ENCODE assay signal across 8 cellular contexts in genomic region chr11:62842171-62842717, GRCh38. TPM values are rescaled to one million over a fixed set of nuclear protein-coding genes. Genes with fewer than 3 reads are reported as not detected.
DNase-seq lines count a peak whose midpoint lies in the region; ATAC-seq lines count a peak whose summit lies in the region.

No MANE protein-coding gene starts in this region.

- DNase-seq in MG63 (no peak), Ammon's horn (ENCODE audit: low spot score) (no peak), AG08395 (ENCODE audit: low spot score) (no peak)
- DNase-seq in activated naive CD8-positive, alpha-beta T cell treated with anti-CD3 and anti-CD28 coated beads, Interleukin-2, amount 10 ng/mL, durations not matched to agents 7 days and 5 days: peak; percentile 58
- peak; percentile 18 for DNase-seq in stimulated activated CD4-positive, alpha-beta T cell treated with anti-CD3 and anti-CD28 coated beads, Interleukin-2, amount 100 ng/mL, for 4 hours (ENCODE audit: low read depth)

- POLR2A ChIA-PET in activated naive CD8-positive, alpha-beta T cell treated with anti-CD3 and anti-CD28 coated beads, Interleukin-2, amount 10 ng/mL, durations not matched to agents 7 days and 5 days (lab: Charles Lee): interaction anchor here (0.6 to 4.2 kb wide), 40 partner anchors 10 to 298 kb away, joined by 3 to 429 read pairs (median 12); partner anchors contain the start of genes B3GAT3, BSCL2, C11orf98 and CSKMT

- peaks cover 0 to 8% (median 0%) of the 10 kb centered on the region in 11 experiments; a peak in 6 of 22 replicates for H4K20me1 ChIP-seq in BLaER1 treated with 17β-estradiol and CSF1 and Interleukin-3, amounts not matched to agents 10 nM and 100 nM

- H3K4me3 Mint-ChIP-seq in activated naive CD8-positive, alpha-beta T cell treated with anti-CD3 and anti-CD28 coated beads, Interleukin-2, amount 10 ng/mL, durations not matched to agents 7 days and 5 days: no peak overlapping the region

- peak overlapping the region; percentile 94 to 100 (median 98) for H3K27ac ChIP-seq in BLaER1 treated with 17β-estradiol and CSF1 and Interleukin-3, amounts not matched to agents 10 nM and 100 nM
- H3K27ac ChIP-seq in iPS-20b (ENCODE audit: low read length): peak overlapping the region; percentile 87

- H3K4me1 Mint-ChIP-seq in activated naive CD8-positive, alpha-beta T cell treated with anti-CD3 and anti-CD28 coated beads, Interleukin-2, amount 10 ng/mL, durations not matched to agents 7 days and 5 days: peaks cover 18% of the 10 kb centered on the region

- H3K9me3 Mint-ChIP-seq in activated naive CD8-positive, alpha-beta T cell treated with anti-CD3 and anti-CD28 coated beads, Interleukin-2, amount 10 ng/mL, durations not matched to agents 7 days and 5 days: no peaks in the 10 kb centered on the region

- H3K36me3 Mint-ChIP-seq in activated naive CD8-positive, alpha-beta T cell treated with anti-CD3 and anti-CD28 coated beads, Interleukin-2, amount 10 ng/mL, durations not matched to agents 7 days and 5 days: peaks cover 4% of the 10 kb centered on the region

- H3K9ac ChIP-seq in BLaER1 treated with 17β-estradiol and CSF1 and Interleukin-3, amounts not matched to agents 10 nM and 100 nM: peak overlapping the region; percentile 92 to 99 (median 96)
- peak overlapping the region; percentile 88 for H3K9ac ChIP-seq in iPS-20b (ENCODE audit: low read depth, low read length)

- H3K4me2 ChIP-seq in BLaER1 treated with 17β-estradiol and CSF1 and Interleukin-3, amounts not matched to agents 10 nM and 100 nM: peak overlapping the region; percentile 74 to 98 (median 90)

- peaks cover 33 to 42% (median 35%) of the 10 kb centered on the region in 10 experiments for H3K4me1 ChIP-seq in BLaER1 treated with 17β-estradiol and CSF1 and Interleukin-3, amounts not matched to agents 10 nM and 100 nM
- H3K4me1 ChIP-seq in iPS-20b (ENCODE audit: insufficient read depth, low read length): no peaks in the 10 kb centered on the region

- no peak for ATAC-seq in activated naive CD8-positive, alpha-beta T cell treated with anti-CD3 and anti-CD28 coated beads, Interleukin-2, amount 10 ng/mL, durations not matched to agents 7 days and 5 days (ENCODE audit: low read depth)
- ATAC-seq in HG02970 (IDR thresholded peaks at IDR 0.05; ENCODE audit: low FRiP score, unreplicated experiment): no peak

- no peaks in the 10 kb centered on the region for H3K9me3 ChIP-seq in BLaER1 treated with 17β-estradiol and CSF1 and Interleukin-3, amounts not matched to agents 10 nM and 100 nM (replicated peaks in 1 of 11)
- H3K9me3 ChIP-seq in MG63: no peaks in the 10 kb centered on the region
- no peaks in the 10 kb centered on the region for H3K9me3 ChIP-seq in iPS-20b (ENCODE audit: insufficient read depth, low read depth, low read length)

- H3K36me3 ChIP-seq in BLaER1 treated with 17β-estradiol and CSF1 and Interleukin-3, amounts not matched to agents 10 nM and 100 nM: peaks cover 0 to 12% (median 9%) of the 10 kb centered on the region in 11 experiments; a peak in 16 of 22 replicates
- H3K36me3 ChIP-seq in MG63: peaks cover 7% of the 10 kb centered on the region
- peaks cover 7% of the 10 kb centered on the region; the same call in 1 of the 2 replicates for H3K36me3 ChIP-seq in iPS-20b (ENCODE audit: insufficient read depth, low read depth, low read length)

- no peaks in the 10 kb centered on the region for H3K27me3 ChIP-seq in BLaER1 treated with 17β-estradiol and CSF1 and Interleukin-3, amounts not matched to agents 10 nM and 100 nM
- H3K27me3 ChIP-seq in MG63 (no peaks in the 10 kb centered on the region), iPS-20b (ENCODE audit: insufficient read depth, low read length) (no peaks in the 10 kb centered on the region)

- H3K27me3 Mint-ChIP-seq in activated naive CD8-positive, alpha-beta T cell treated with anti-CD3 and anti-CD28 coated beads, Interleukin-2, amount 10 ng/mL, durations not matched to agents 7 days and 5 days: no peaks in the 10 kb centered on the region

- no peak overlapping the region for H3K27ac Mint-ChIP-seq in activated naive CD8-positive, alpha-beta T cell treated with anti-CD3 and anti-CD28 coated beads, Interleukin-2, amount 10 ng/mL, durations not matched to agents 7 days and 5 days

- H3K4me3 ChIP-seq in BLaER1 treated with 17β-estradiol and CSF1 and Interleukin-3, amounts not matched to agents 10 nM and 100 nM: peak overlapping the region; percentile 39 to 80 (median 61)
- H3K4me3 ChIP-seq in MG63 (peak overlapping the region; percentile 43), iPS-20b (ENCODE audit: low read length) (peak overlapping the region; percentile 72)

RNA-seq across cellular contexts. Expression of gene WDR74, which starts 2.9 kb away (rescaled TPM):
- 135 and 139 TPM in 2 replicates for total RNA-seq in MG63 (2014; rRNA removed; shearing (Covaris generic); ENCODE audit: low replicate concordance)
- 10 to 100 TPM; 75.2 to 78.0 TPM for total RNA-seq in activated naive CD8-positive, alpha-beta T cell treated with anti-CD3 and anti-CD28 coated beads, Interleukin-2, amount 10 ng/mL, durations not matched to agents 7 days and 5 days

RNA-seq across cellular contexts. Expression of gene TEX54, which starts 9.6 kb away (rescaled TPM):
- total RNA-seq in MG63 (2014; rRNA removed; shearing (Covaris generic); ENCODE audit: low replicate concordance): not detected in 2 replicates
- not detected for total RNA-seq in activated naive CD8-positive, alpha-beta T cell treated with anti-CD3 and anti-CD28 coated beads, Interleukin-2, amount 10 ng/mL, durations not matched to agents 7 days and 5 days

RNA-seq across cellular contexts. Expression of gene STX5, which starts 10.4 kb away (rescaled TPM):
- 28.0 and 42.3 TPM in 2 replicates for total RNA-seq in MG63 (2014; rRNA removed; shearing (Covaris generic); ENCODE audit: low replicate concordance)
- 10 to 100 TPM; 43.4 to 44.3 TPM for total RNA-seq in activated naive CD8-positive, alpha-beta T cell treated with anti-CD3 and anti-CD28 coated beads, Interleukin-2, amount 10 ng/mL, durations not matched to agents 7 days and 5 days

RNA-seq across cellular contexts. Expression of gene NXF1, which starts 37.0 kb away (rescaled TPM):
- total RNA-seq in MG63 (2014; rRNA removed; shearing (Covaris generic); ENCODE audit: low replicate concordance): 5.4 and 15.6 TPM in 2 replicates
- total RNA-seq in activated naive CD8-positive, alpha-beta T cell treated with anti-CD3 and anti-CD28 coated beads, Interleukin-2, amount 10 ng/mL, durations not matched to agents 7 days and 5 days: 100 to 1,000 TPM; 124 to 131 TPM

RNA-seq across cellular contexts. Expression of gene SLC3A2, which starts 38.5 kb away (rescaled TPM):
- total RNA-seq in MG63 (2014; rRNA removed; shearing (Covaris generic); ENCODE audit: low replicate concordance): 545 and 579 TPM in 2 replicates
- total RNA-seq in activated naive CD8-positive, alpha-beta T cell treated with anti-CD3 and anti-CD28 coated beads, Interleukin-2, amount 10 ng/mL, durations not matched to agents 7 days and 5 days: 100 to 1,000 TPM; 222 to 228 TPM

Comparison
In these comparisons a context has a peak if more than half of its experiments do, and no peak if none do; other contexts are left out.
1. DNase-seq: peak in activated naive CD8-positive, alpha-beta T cell treated with anti-CD3 and anti-CD28 coated beads, Interleukin-2, amount 10 ng/mL, durations not matched to agents 7 days and 5 days (single experiment) and stimulated activated CD4-positive, alpha-beta T cell treated with anti-CD3 and anti-CD28 coated beads, Interleukin-2, amount 100 ng/mL, for 4 hours (single experiment); none in MG63 (single experiment), Ammon's horn (single experiment) and AG08395 (single experiment).
2. Peak in every context shown above with its lines, with median percentiles within 50 percentile points of each other: H3K4me3 ChIP-seq.